5 cellular contexts compared by ENCODE assay signal in the genomic region with DNA sequence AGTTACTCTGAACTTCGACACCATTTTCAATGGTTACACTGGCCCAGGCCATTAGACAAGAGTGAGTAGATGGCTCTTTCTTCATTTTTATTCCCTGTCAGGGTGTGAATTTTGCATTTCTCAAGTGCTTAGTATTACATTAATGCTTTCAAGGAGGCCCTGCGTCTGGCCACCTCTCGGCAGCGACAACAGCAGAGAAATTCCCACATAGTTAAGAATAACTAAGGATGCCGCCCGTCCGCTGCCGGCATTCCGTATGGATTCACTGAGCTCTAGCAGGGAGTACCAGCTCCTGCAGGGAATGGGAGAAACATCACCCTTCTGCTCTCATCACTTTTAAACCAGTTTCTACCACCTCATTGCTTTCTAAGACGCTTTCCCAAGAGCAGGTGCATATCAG.
"Had no signal": no experiment of that assay in that cellular context is flagged by ENCODE, and none has a peak within 500 bp of the region (broad histone marks: within the 10 kb centered on the region; RNA-seq: fewer than 3 reads in every experiment).

No MANE protein-coding gene starts in this region.

- H3K27ac Mint-ChIP-seq: GM23338 had no signal

- ATAC-seq: GM23338, K562 had no signal

- H3K4me2 ChIP-seq: GM23338 had no signal

- H3K4me3 ChIP-seq: GM23338, K562 had no signal

- H2AFZ ChIP-seq: GM23338 had no signal

- H3K4me3 Mint-ChIP-seq: GM23338, H9 had no signal

- DNase-seq: H9, HCEC 1CT, IMR-90 had no signal
